ENCODE assay signal across 20 cellular contexts in genomic region chr2:69561041-69561550, GRCh38.
DNase-seq lines count a peak whose midpoint lies in the region; ATAC-seq and TF ChIP-seq lines count a peak whose summit lies in the region.
"Had no signal": no experiment of that assay in that cellular context is flagged by ENCODE, and none has a peak within 500 bp of the region (broad histone marks: within the 10 kb centered on the region; RNA-seq: fewer than 3 reads in every experiment).

No MANE protein-coding gene starts in this region.

- peak overlapping the region; percentile 69 for H3K27ac Mint-ChIP-seq in activated naive CD8-positive, alpha-beta T cell
- H3K27ac Mint-ChIP-seq in activated naive CD8-positive, alpha-beta T cell treated with anti-CD3 and anti-CD28 coated beads for 36 hours = no peak overlapping the region

- no peak for ATAC-seq in HG03457 (IDR thresholded peaks at IDR 0.05; ENCODE audit: unreplicated experiment)
- ATAC-seq: Right ventricle myocardium inferior had no signal

- peaks cover 4% of the 10 kb centered on the region for H3K36me3 Mint-ChIP-seq in activated naive CD8-positive, alpha-beta T cell
- peaks cover 6% of the 10 kb centered on the region for H3K36me3 Mint-ChIP-seq in activated naive CD8-positive, alpha-beta T cell treated with anti-CD3 and anti-CD28 coated beads for 36 hours

- H3K4me3 ChIP-seq in osteoblast (ENCODE audit: insufficient read depth, low read length) = no peak overlapping the region
- H3K4me3 ChIP-seq: SK-N-MC had no signal

- H2AFZ ChIP-seq in osteoblast (ENCODE audit: low read length) = no peak overlapping the region

- H3K36me3 ChIP-seq in osteoblast (ENCODE audit: insufficient read depth, low read length) = peaks cover 8% of the 10 kb centered on the region

- H3K27ac ChIP-seq in osteoblast (ENCODE audit: low read depth, low read length) = peak overlapping the region; percentile 25
- H3K27ac ChIP-seq: SK-N-MC had no signal

- no peak overlapping the region for H3K4me3 Mint-ChIP-seq in activated naive CD8-positive, alpha-beta T cell
- no peak overlapping the region for H3K4me3 Mint-ChIP-seq in activated naive CD8-positive, alpha-beta T cell treated with anti-CD3 and anti-CD28 coated beads for 36 hours
- H3K4me3 Mint-ChIP-seq: CD14-positive monocyte had no signal

- H3K9me3 ChIP-seq in osteoblast (ENCODE audit: low read depth, low read length) = no peaks in the 10 kb centered on the region

- peak overlapping the region; percentile 21 for H3K4me2 ChIP-seq in osteoblast (ENCODE audit: insufficient read depth, low read length)

- TF ChIP-seq CTCF in osteoblast (IDR thresholded peaks at IDR 0.05; ENCODE audit: extremely low read depth, low read depth, low read length) = no peak

- no peaks in the 10 kb centered on the region for H3K9me3 Mint-ChIP-seq in activated naive CD8-positive, alpha-beta T cell (ENCODE audit: low read depth)
- H3K9me3 Mint-ChIP-seq in activated naive CD8-positive, alpha-beta T cell treated with anti-CD3 and anti-CD28 coated beads for 36 hours = no peaks in the 10 kb centered on the region
- H3K9me3 Mint-ChIP-seq: CD14-positive monocyte had no signal

- H3K27me3 Mint-ChIP-seq in activated naive CD8-positive, alpha-beta T cell = no peaks in the 10 kb centered on the region
- H3K27me3 Mint-ChIP-seq in activated naive CD8-positive, alpha-beta T cell treated with anti-CD3 and anti-CD28 coated beads for 36 hours = no peaks in the 10 kb centered on the region

- peaks cover 60% of the 10 kb centered on the region for H4K20me1 ChIP-seq in osteoblast (ENCODE audit: insufficient read depth, low read length)

- intact Hi-C loops in posterior cingulate gyrus (cut with DNase I) = no loop called here

- no peak for DNase-seq in activated naive CD8-positive, alpha-beta T cell treated with anti-CD3 and anti-CD28 coated beads for 36 hours
- peak; percentile 62 for DNase-seq in NCI-H226
- DNase-seq in amniotic epithelial cell (ENCODE audit: low read depth) = peak; percentile 54
- no peak for DNase-seq in osteoblast (ENCODE audit: insufficient read length, low spot score, missing footprints)
- DNase-seq in posterior cingulate gyrus = no peak
- no peak for DNase-seq in NCI-H146 treated with DMSO at 0.1 percent for 48 hours (lab: John Stamatoyannopoulos, UW; ENCODE audit: unreplicated experiment)
- DNase-seq: Calu3; DMS79; GDM1; H7; NCI-H1048; NCI-H146; NCI-H345; NCI-H69; NK-92 treated with Interleukin-12 subunit alpha and Interleukin-12 subunit beta, amount 100 ng/mL, for 24 hours had no signal

- H3K4me1 Mint-ChIP-seq in activated naive CD8-positive, alpha-beta T cell (ENCODE audit: low read depth) = peaks cover 89% of the 10 kb centered on the region
- peaks cover 72% of the 10 kb centered on the region for H3K4me1 Mint-ChIP-seq in activated naive CD8-positive, alpha-beta T cell treated with anti-CD3 and anti-CD28 coated beads for 36 hours

- no peaks in the 10 kb centered on the region for H3K27me3 ChIP-seq in osteoblast (ENCODE audit: insufficient read depth, low read length)

- H3K79me2 ChIP-seq in osteoblast (ENCODE audit: insufficient read depth, low read length) = peaks cover 97% of the 10 kb centered on the region

- peaks cover 18% of the 10 kb centered on the region for H3K4me1 ChIP-seq in osteoblast (ENCODE audit: insufficient read depth, low read length)

Comparison
In these comparisons a context has a peak if more than half of its experiments do, and no peak if none do; other contexts are left out.
1. DNase-seq: peak in NCI-H226 (single experiment) and amniotic epithelial cell (single experiment); none in activated naive CD8-positive, alpha-beta T cell treated with anti-CD3 and anti-CD28 coated beads for 36 hours (single experiment), osteoblast (single experiment), posterior cingulate gyrus (0 of 10) and NCI-H146 treated with DMSO at 0.1 percent for 48 hours (single experiment).